ENCODE assay signal across 22 cellular contexts in genomic region chr17:71978435-71978834, GRCh38.
DNase-seq lines count a peak whose midpoint lies in the region; ATAC-seq and TF ChIP-seq lines count a peak whose summit lies in the region.
"Had no signal": no experiment of that assay in that cellular context is flagged by ENCODE, and none has a peak within 500 bp of the region (broad histone marks: within the 10 kb centered on the region; RNA-seq: fewer than 3 reads in every experiment).

No MANE protein-coding gene starts in this region.

- H3K79me2 ChIP-seq in mammary epithelial cell (ENCODE audit: insufficient read depth, low read length), result no peaks in the 10 kb centered on the region

- no peak overlapping the region for H3K9ac ChIP-seq in mammary epithelial cell (ENCODE audit: insufficient read depth, low read length)

- no peak overlapping the region for H3K27ac ChIP-seq in HEK293 (ENCODE audit: extremely low read depth, low read depth, low read length)
- no peak overlapping the region for H3K27ac ChIP-seq in mammary epithelial cell (ENCODE audit: insufficient read depth, low read depth, low read length)

- TF ChIP-seq CTCF in HEK293 (tag by site-specific recombination; IDR thresholded peaks at IDR 0.05), result no peak
- no peak for TF ChIP-seq CTCF in mammary epithelial cell (conservative IDR thresholded peaks at IDR 0.05 in 1 of 2, IDR thresholded peaks at IDR 0.05 in 1 of 2; ENCODE audit: extremely low read depth in 1 of 2, insufficient read depth in 1 of 2, low read depth in 1 of 2, low read length in 2 of 2)

- no peak overlapping the region for H3K4me3 ChIP-seq in HEK293 (ENCODE audit: low read depth, low read length)
- no peak overlapping the region for H3K4me3 ChIP-seq in mammary epithelial cell (replicated peaks in 1 of 3; ENCODE audit: insufficient read depth in 1 of 3, low read depth in 2 of 3, low read length in 3 of 3)

- H2AFZ ChIP-seq in mammary epithelial cell (ENCODE audit: low read depth, low read length), result peak overlapping the region; percentile 12

- no TSS peak for BruUV-seq in mammary epithelial cell (replicated peaks; lab: Mats Ljungman, UMichigan)

- peak; percentile 60 for DNase-seq in DMS 273 (lab: John Stamatoyannopoulos, UW; ENCODE audit: unreplicated experiment)
- DNase-seq in mammary epithelial cell, result peak; percentile 89
- peak; percentile 43 for DNase-seq in myocyte (ENCODE audit: low read depth)
- DNase-seq in NOMO-1 treated with DMSO at 0.1 percent for 48 hours (lab: John Stamatoyannopoulos, UW; ENCODE audit: unreplicated experiment), result no peak
- no peak for DNase-seq in HT-29 (ENCODE audit: low spot score)
- DNase-seq: C1 segment of cervical spinal cord; CD4-positive, alpha-beta memory T cell; COR-L47; DMS79; EL; GDM1; KG1; NCI-H1048; NCI-H1417; NCI-H1694; NCI-H524 treated with DMSO at 0.1 percent for 48 hours; NCI-H82; NK-92 treated with Interleukin-12 subunit alpha and Interleukin-12 subunit beta, amount 100 ng/mL, for 24 hours; RPMI8226; SHP77 had no signal

- H3K4me2 ChIP-seq in mammary epithelial cell (ENCODE audit: insufficient read depth, low read depth, low read length), result no peak overlapping the region

- intact Hi-C loops in mammary epithelial cell (cut with micrococcal nuclease), result loop anchor here (5.0 to 10.0 kb wide), 3 partner anchors 79 to 566 kb away; no protein-coding TSS in a partner anchor

- no peak for ATAC-seq in GM19395 (IDR thresholded peaks at IDR 0.05; ENCODE audit: unreplicated experiment)

- POLR2A ChIA-PET in HEK293 (lab: Yijun Ruan, JAX), result no interaction called here

- CTCF ChIA-PET in HEK293 (lab: Yijun Ruan, JAX) (interaction anchor here (0.6 to 1.1 kb wide), 3 partner anchors 20 to 473 kb away, joined by 3 read pairs; no protein-coding TSS in a partner anchor), mammary epithelial cell (lab: Charles Lee; ENCODE audit: low non-redundant PET) (no interaction called here)

- in situ Hi-C loops in mammary epithelial cell (cut with MboI; ENCODE audit: low sequenced_read_pairs in 2 of 2), result loop anchor here in 1 of 2 donors (10.0 kb wide), 1 partner anchor 136 kb away; no protein-coding TSS in a partner anchor

- H3K4me1 ChIP-seq in HEK293 (ENCODE audit: control insufficient read depth, insufficient read depth, low read length) (no peaks in the 10 kb centered on the region), mammary epithelial cell (ENCODE audit: insufficient read depth, low read length) (peaks cover 34% of the 10 kb centered on the region)

- H4K20me1 ChIP-seq in mammary epithelial cell (ENCODE audit: insufficient read depth, low read length), result no peaks in the 10 kb centered on the region

- dilution Hi-C loops in mammary epithelial cell (cut with HindIII; ENCODE audit: low sequenced_read_pairs), result loop anchor here (25.0 kb wide), 1 partner anchor 559 kb away; no protein-coding TSS in a partner anchor

- no peaks in the 10 kb centered on the region for H3K36me3 ChIP-seq in HEK293 (ENCODE audit: control insufficient read depth in 2 of 2, insufficient read depth in 1 of 2, low read length in 2 of 2)
- H3K36me3 ChIP-seq in mammary epithelial cell (ENCODE audit: insufficient read depth, low read length), result no peaks in the 10 kb centered on the region

- no peaks in the 10 kb centered on the region for H3K9me3 ChIP-seq in HEK293 (ENCODE audit: control insufficient read depth, insufficient read depth, low read depth, low read length)
- H3K9me3 ChIP-seq in mammary epithelial cell (replicated peaks; ENCODE audit: insufficient read depth, low read length), result no peaks in the 10 kb centered on the region

- no peaks in the 10 kb centered on the region for H3K27me3 ChIP-seq in mammary epithelial cell (ENCODE audit: insufficient read depth, low read length)

- WGBS in mammary epithelial cell (ENCODE audit: low coverage, missing lambda C conversion rate), result 16% methylated on average over 5 of the region's 5 CpGs

TF ChIP-seq in HEK293, 187 proteins besides CTCF, POLR2A, EP300 and RAD21:
- TF ChIP-seq INSM2 (tag by site-specific recombination; IDR thresholded peaks at IDR 0.05), result no peak
- TF ChIP-seq REST (tag by site-specific recombination; IDR thresholded peaks at IDR 0.05), result peak; percentile 72
- TF ChIP-seq ZNF785 (tag by site-specific recombination; IDR thresholded peaks at IDR 0.05), result no peak
- TF ChIP-seq ZIC2 (tag by site-specific recombination; IDR thresholded peaks at IDR 0.05), result no peak
- TF ChIP-seq ZNF692 (tag by site-specific recombination; IDR thresholded peaks at IDR 0.05), result no peak

Comparison
In these comparisons a context has a peak if more than half of its experiments do, and no peak if none do; other contexts are left out.
1. DNase-seq: peak in DMS 273 (single experiment), mammary epithelial cell (single experiment) and myocyte (single experiment); none in NOMO-1 treated with DMSO at 0.1 percent for 48 hours (single experiment) and HT-29 (single experiment).